Comparison of ENCODE assay signal across 2 cellular contexts in genomic region chr7:157432541-157432956, GRCh38.
TF ChIP-seq lines count a peak whose summit lies in the region.

No MANE protein-coding gene starts in this region.

TF ChIP-seq in HEK293, 187 proteins besides CTCF, POLR2A, EP300 and RAD21 (continued from another document and continues in another):
- no peak for TF ChIP-seq REST (tag by site-specific recombination; IDR thresholded peaks at IDR 0.05)
- TF ChIP-seq ZNF175 (tag by site-specific recombination; IDR thresholded peaks at IDR 0.05) = no peak
- TF ChIP-seq ZNF548 (tag by site-specific recombination; IDR thresholded peaks at IDR 0.05) = no peak
- TF ChIP-seq PATZ1 (tag by site-specific recombination; IDR thresholded peaks at IDR 0.05) = peak; percentile 35; the same call in 1 of the 2 replicates
- no peak for TF ChIP-seq ZNF391 (tag by site-specific recombination; IDR thresholded peaks at IDR 0.05; ENCODE audit: borderline replicate concordance, low read depth)
- peak; percentile 76 for TF ChIP-seq ZNF398 (tag by site-specific recombination; IDR thresholded peaks at IDR 0.05)
- TF ChIP-seq ZNF518A (tag by site-specific recombination; conservative IDR thresholded peaks at IDR 0.05; ENCODE audit: low read depth) = 0 out of 2 replicates have a peak, but pooled peaks have one; percentile 31
- TF ChIP-seq ZNF132 (tag by site-specific recombination; IDR thresholded peaks at IDR 0.05; ENCODE audit: borderline replicate concordance) = no peak
- 0 out of 2 replicates have a peak, but pooled peaks have one; percentile 33 for TF ChIP-seq IKZF3 (tag by site-specific recombination; IDR thresholded peaks at IDR 0.05)

TF ChIP-seq in GM12878, 131 proteins besides CTCF, POLR2A, EP300 and RAD21 (continued from another document):
- no peak for TF ChIP-seq USF2 (IDR thresholded peaks at IDR 0.05; ENCODE audit: borderline replicate concordance, low read depth, low read length)
- TF ChIP-seq KLF5 (IDR thresholded peaks at IDR 0.05; ENCODE audit: partially characterized antibody) = no peak
- no peak for TF ChIP-seq E4F1 (IDR thresholded peaks at IDR 0.05; ENCODE audit: borderline replicate concordance, partially characterized antibody)
- no peak for TF ChIP-seq ZBTB11 (CRISPR knock-in tag; IDR thresholded peaks at IDR 0.05)
